In genomic region chr1:194150242-194150641, GRCh38 we compare ENCODE assay signal across 17 cellular contexts.
DNase-seq lines count a peak whose midpoint lies in the region; ATAC-seq, FAIRE-seq and TF ChIP-seq lines count a peak whose summit lies in the region.
"Had no signal": no experiment of that assay in that cellular context is flagged by ENCODE, and none has a peak within 500 bp of the region (broad histone marks: within the 10 kb centered on the region; RNA-seq: fewer than 3 reads in every experiment).

No MANE protein-coding gene starts in this region.

- H3K36me3 Mint-ChIP-seq in activated CD8-positive, alpha-beta memory T cell treated with anti-CD3 and anti-CD28 coated beads, Interleukin-2, amount 10 ng/mL, durations not matched to agents 7 days and 5 days: peaks cover 2% of the 10 kb centered on the region
- H3K36me3 Mint-ChIP-seq: CD8-positive, alpha-beta T cell had no signal

- H3K4me2 ChIP-seq in KMS-11: peak overlapping the region; percentile 75; the same call in 1 of the 2 replicates

- H3K4me1 Mint-ChIP-seq in activated CD8-positive, alpha-beta memory T cell treated with anti-CD3 and anti-CD28 coated beads, Interleukin-2, amount 10 ng/mL, durations not matched to agents 7 days and 5 days: peaks cover 12% of the 10 kb centered on the region

- H3K9ac ChIP-seq in KMS-11: no peak overlapping the region

- H3K4me3 Mint-ChIP-seq in activated CD8-positive, alpha-beta memory T cell treated with anti-CD3 and anti-CD28 coated beads, Interleukin-2, amount 10 ng/mL, durations not matched to agents 7 days and 5 days: no peak overlapping the region
- H3K4me3 Mint-ChIP-seq: B cell had no signal

- ATAC-seq in activated CD8-positive, alpha-beta memory T cell treated with anti-CD3 and anti-CD28 coated beads, Interleukin-2, amount 10 ng/mL, durations not matched to agents 7 days and 5 days: no peak
- ATAC-seq in GM19463 (IDR thresholded peaks at IDR 0.05; ENCODE audit: unreplicated experiment): no peak
- ATAC-seq: CD8-positive, alpha-beta T cell had no signal

- no peaks in the 10 kb centered on the region for H3K4me1 ChIP-seq in ACC112 (ENCODE audit: control insufficient read depth, insufficient read depth, low read length, unreplicated experiment)
- H3K4me1 ChIP-seq in KMS-11 (ENCODE audit: low read depth, poor library complexity, severe bottlenecking): peaks cover 16% of the 10 kb centered on the region
- H3K4me1 ChIP-seq: Caco-2 had no signal

- H3K79me2 ChIP-seq in ACC112 (ENCODE audit: control insufficient read depth, insufficient read depth, low read length, unreplicated experiment): no peaks in the 10 kb centered on the region
- H3K79me2 ChIP-seq in KMS-11 (ENCODE audit: insufficient read depth, low read depth): no peaks in the 10 kb centered on the region

- H3K36me3 ChIP-seq in ACC112 (ENCODE audit: insufficient read depth, low read length): no peaks in the 10 kb centered on the region
- no peaks in the 10 kb centered on the region for H3K36me3 ChIP-seq in KMS-11 (ENCODE audit: insufficient read depth)

- H3K4me3 ChIP-seq in ACC112 (ENCODE audit: low read depth, low read length): peak overlapping the region; percentile 77; the same call in 1 of the 2 replicates
- no peak overlapping the region for H3K4me3 ChIP-seq in KMS-11 (IDR thresholded peaks at IDR 0.05; ENCODE audit: insufficient read depth, low read depth, low read length)

- H3K27ac Mint-ChIP-seq in activated CD8-positive, alpha-beta memory T cell treated with anti-CD3 and anti-CD28 coated beads, Interleukin-2, amount 10 ng/mL, durations not matched to agents 7 days and 5 days: peak overlapping the region; percentile 15
- H3K27ac Mint-ChIP-seq: B cell; CD8-positive, alpha-beta T cell had no signal

- no peaks in the 10 kb centered on the region for H3K27me3 ChIP-seq in ACC112 (ENCODE audit: insufficient read depth, low read length)
- no peaks in the 10 kb centered on the region for H3K27me3 ChIP-seq in KMS-11 (ENCODE audit: insufficient read depth, low read depth)

- CTCF ChIA-PET in activated CD8-positive, alpha-beta memory T cell treated with anti-CD3 and anti-CD28 coated beads, Interleukin-2, amount 10 ng/mL, durations not matched to agents 7 days and 5 days (lab: Charles Lee): no interaction called here

- no peak for DNase-seq in activated CD8-positive, alpha-beta memory T cell treated with anti-CD3 and anti-CD28 coated beads, Interleukin-2, amount 10 ng/mL, durations not matched to agents 7 days and 5 days
- DNase-seq in activated CD8-positive, alpha-beta memory T cell treated with anti-CD3 and anti-CD28 coated beads, Interleukin-2, amount 50 U/mL, for 48 hours: no peak
- no peak for DNase-seq in frontal cortex (ENCODE audit: low spot score in 2 of 2)
- no peak for DNase-seq in iPS-NIHi11 (ENCODE audit: low spot score)
- DNase-seq: 8988T; C1 segment of cervical spinal cord; Caco-2; CD8-positive, alpha-beta T cell; DND-41; GF-D8; HCEC 1CT; HFFc6 had no signal

- no peak for TF ChIP-seq CTCF in KMS-11 (conservative IDR thresholded peaks at IDR 0.05; ENCODE audit: low read depth, low read length)

- H3K27ac ChIP-seq in ACC112 (ENCODE audit: low read depth, low read length) (no peak overlapping the region), KMS-11 (no peak overlapping the region)

- no peaks in the 10 kb centered on the region for H4K20me1 ChIP-seq in KMS-11 (ENCODE audit: insufficient read depth)

- FAIRE-seq in frontal cortex (lab: Jason Lieb, UNC): peak; percentile 21
- FAIRE-seq: GM19239 had no signal

- H2AFZ ChIP-seq in ACC112 (ENCODE audit: low read length, unreplicated experiment) (peak overlapping the region; percentile 94), KMS-11 (ENCODE audit: low read depth) (peak overlapping the region; percentile 70)

- no peaks in the 10 kb centered on the region for H3K9me3 Mint-ChIP-seq in activated CD8-positive, alpha-beta memory T cell treated with anti-CD3 and anti-CD28 coated beads, Interleukin-2, amount 10 ng/mL, durations not matched to agents 7 days and 5 days (ENCODE audit: low read depth)
- H3K9me3 Mint-ChIP-seq: CD8-positive, alpha-beta T cell; HFFc6 had no signal

- no peaks in the 10 kb centered on the region for H3K27me3 Mint-ChIP-seq in activated CD8-positive, alpha-beta memory T cell treated with anti-CD3 and anti-CD28 coated beads, Interleukin-2, amount 10 ng/mL, durations not matched to agents 7 days and 5 days
- H3K27me3 Mint-ChIP-seq: B cell had no signal
